8 cellular contexts compared by ENCODE assay signal in genomic region chr12:577994-578742, GRCh38.
A peak's percentile ranks its signal among the peaks of the same experiment; 100 is the strongest.
DNase-seq lines count a peak whose midpoint lies in the region; FAIRE-seq and TF ChIP-seq lines count a peak whose summit lies in the region.
"Not testable (repeated sequence)": the region's sequence is repeated elsewhere in the genome, so short reads cannot be mapped to it uniquely, and the experiment has no call there.

No MANE protein-coding gene starts in this region.

- not testable (repeated sequence) for H3K27ac ChIP-seq in OCI-LY3 (ENCODE audit: low read length); astrocyte (ENCODE audit: low read depth, low read length); keratinocyte (ENCODE audit: control insufficient read depth, insufficient read depth, low read length)
- H3K27ac ChIP-seq in cardiac muscle cell: peak overlapping the region; percentile 66

- H2AFZ ChIP-seq in OCI-LY3 (ENCODE audit: low read depth, low read length): 0 out of 2 replicates have a peak overlapping the region, but pooled peaks have one; percentile 25
- H2AFZ ChIP-seq in astrocyte (ENCODE audit: low read depth, low read length); keratinocyte (ENCODE audit: control insufficient read depth, low read length): not testable (repeated sequence)

- FAIRE-seq in astrocyte (lab: Jason Lieb, UNC): not testable (repeated sequence)
- FAIRE-seq in keratinocyte (lab: Jason Lieb, UNC): peak; percentile 32

- TF ChIP-seq CTCF in CD14-positive monocyte (IDR thresholded peaks at IDR 0.05); OCI-LY3 (IDR thresholded peaks at IDR 0.05; ENCODE audit: low read depth, low read length); astrocyte (IDR thresholded peaks at IDR 0.05; ENCODE audit: insufficient read depth, low read depth, low read length); cardiac muscle cell (IDR thresholded peaks at IDR 0.05; ENCODE audit: low read depth, low read length); keratinocyte (optimal IDR thresholded peaks at IDR 0.05 in 1 of 3, IDR thresholded peaks at IDR 0.05 in 1 of 3, conservative IDR thresholded peaks at IDR 0.05 in 1 of 3; ENCODE audit: extremely low read depth in 1 of 3, insufficient read depth in 2 of 3, low read length in 3 of 3); mesothelial cell of epicardium (IDR thresholded peaks at IDR 0.05; ENCODE audit: unreplicated experiment); progenitor cell of endocrine pancreas (IDR thresholded peaks at IDR 0.05; ENCODE audit: unreplicated experiment); type B pancreatic cell (conservative IDR thresholded peaks at IDR 0.05): not testable (repeated sequence)

- not testable (repeated sequence) for H3K4me3 ChIP-seq in OCI-LY3 (ENCODE audit: low read length); astrocyte (ENCODE audit: insufficient read depth, low read depth, low read length); cardiac muscle cell; keratinocyte (ENCODE audit: control insufficient read depth in 2 of 3, extremely low read depth in 1 of 3, insufficient read depth in 2 of 3, low read depth in 1 of 3, low read length in 3 of 3)

- not testable (repeated sequence) for H3K79me2 ChIP-seq in OCI-LY3 (ENCODE audit: low read length); astrocyte (ENCODE audit: insufficient read depth, low read length); keratinocyte (ENCODE audit: control insufficient read depth, insufficient read depth, low read length)

- not testable (repeated sequence) for H3K36me3 Mint-ChIP-seq in CD14-positive monocyte; astrocyte (ENCODE audit: low read depth, unreplicated experiment); mesothelial cell of epicardium; progenitor cell of endocrine pancreas (ENCODE audit: insufficient read depth); type B pancreatic cell

- not testable (repeated sequence) for H3K9ac ChIP-seq in OCI-LY3 (ENCODE audit: low read length); astrocyte (ENCODE audit: low read length); keratinocyte (ENCODE audit: control insufficient read depth, extremely low read depth, insufficient read depth, low read length)

- not testable (repeated sequence) for H3K27me3 Mint-ChIP-seq in CD14-positive monocyte (ENCODE audit: low read depth in 3 of 3); mesothelial cell of epicardium (ENCODE audit: low read depth); type B pancreatic cell
- H3K27me3 Mint-ChIP-seq in astrocyte (ENCODE audit: low read depth, unreplicated experiment) (peaks cover 11% of the 10 kb centered on the region), progenitor cell of endocrine pancreas (peaks cover 21% of the 10 kb centered on the region)

- H3K27ac Mint-ChIP-seq in CD14-positive monocyte: peak overlapping the region in 6 of 7 donors; percentile 13 to 72 (median 38)
- peak overlapping the region; percentile 80 for H3K27ac Mint-ChIP-seq in astrocyte (ENCODE audit: unreplicated experiment)
- H3K27ac Mint-ChIP-seq in mesothelial cell of epicardium: peak overlapping the region; percentile 91
- H3K27ac Mint-ChIP-seq in progenitor cell of endocrine pancreas: peak overlapping the region; percentile 76
- peak overlapping the region; percentile 29 for H3K27ac Mint-ChIP-seq in type B pancreatic cell

- H3K9me3 ChIP-seq in OCI-LY3 (ENCODE audit: insufficient read depth, low read length); astrocyte (ENCODE audit: insufficient read depth, low read depth, low read length); cardiac muscle cell (ENCODE audit: low read depth); keratinocyte (ENCODE audit: control insufficient read depth, low read depth, low read length): not testable (repeated sequence)

- H3K4me1 Mint-ChIP-seq in CD14-positive monocyte (peaks cover 28% of the 10 kb centered on the region), mesothelial cell of epicardium (peaks cover 22% of the 10 kb centered on the region), progenitor cell of endocrine pancreas (ENCODE audit: low read depth) (peaks cover 20% of the 10 kb centered on the region), type B pancreatic cell (ENCODE audit: unreplicated experiment) (peaks cover 16% of the 10 kb centered on the region)
- H3K4me1 Mint-ChIP-seq in astrocyte (ENCODE audit: low read depth, unreplicated experiment): not testable (repeated sequence)

- H3K4me1 ChIP-seq in OCI-LY3 (ENCODE audit: low read length): peaks cover 24% of the 10 kb centered on the region
- not testable (repeated sequence) for H3K4me1 ChIP-seq in astrocyte (ENCODE audit: insufficient read depth, low read length)
- peaks cover 18% of the 10 kb centered on the region for H3K4me1 ChIP-seq in cardiac muscle cell (ENCODE audit: low read depth)
- H3K4me1 ChIP-seq in keratinocyte (ENCODE audit: control insufficient read depth, extremely low read depth, insufficient read depth, low read length): peaks cover 29% of the 10 kb centered on the region

- not testable (repeated sequence) for H3K9me3 Mint-ChIP-seq in CD14-positive monocyte; astrocyte (ENCODE audit: unreplicated experiment); mesothelial cell of epicardium; progenitor cell of endocrine pancreas (ENCODE audit: low read depth); type B pancreatic cell

- intact Hi-C loops in CD14-positive monocyte (cut with micrococcal nuclease): loop anchor here (2.0 to 10.0 kb wide), 5 partner anchors 44 to 517 kb away; partner anchors contain the start of gene WNK1 (in 2 of the 2)

- DNase-seq in CD14-positive monocyte (ENCODE audit: low spot score); astrocyte (ENCODE audit: low read depth); cardiac muscle cell (ENCODE audit: low read depth in 1 of 2, low spot score in 1 of 2); keratinocyte (ENCODE audit: low read depth, low spot score); mesothelial cell of epicardium (ENCODE audit: low spot score in 2 of 2, unreplicated experiment in 2 of 2); progenitor cell of endocrine pancreas (ENCODE audit: low spot score, unreplicated experiment); type B pancreatic cell (ENCODE audit: extremely low spot score, unreplicated experiment): not testable (repeated sequence)

- H3K9me1 ChIP-seq in keratinocyte (ENCODE audit: control insufficient read depth, extremely low read depth, insufficient read depth, low read length): not testable (repeated sequence)

- not testable (repeated sequence) for H4K20me1 ChIP-seq in OCI-LY3 (ENCODE audit: insufficient read depth, low read length); astrocyte (ENCODE audit: insufficient read depth, low read length); keratinocyte (ENCODE audit: control insufficient read depth, extremely low read depth, insufficient read depth, low read length)

- not testable (repeated sequence) for H3K36me3 ChIP-seq in OCI-LY3 (replicated peaks; ENCODE audit: low read depth, low read length); astrocyte (ENCODE audit: insufficient read depth, low read length); cardiac muscle cell; keratinocyte (ENCODE audit: control insufficient read depth in 2 of 2, extremely low read depth in 1 of 2, insufficient read depth in 2 of 2, low read length in 2 of 2)

- H3K27me3 ChIP-seq in OCI-LY3 (ENCODE audit: low read depth, low read length); astrocyte (ENCODE audit: insufficient read depth, low read length); cardiac muscle cell; keratinocyte (ENCODE audit: control insufficient read depth, extremely low read depth, insufficient read depth, low read length): not testable (repeated sequence)

- peak overlapping the region; percentile 26 for H3K4me2 ChIP-seq in OCI-LY3 (ENCODE audit: low read length)
- H3K4me2 ChIP-seq in astrocyte (ENCODE audit: low read length); keratinocyte (ENCODE audit: control insufficient read depth, extremely low read depth, insufficient read depth, low read depth, low read length): not testable (repeated sequence)

- dilution Hi-C loops in keratinocyte (cut with MboI; ENCODE audit: extremely low pct_ligation_motif_present, low sequenced_read_pairs): not testable (repeated sequence)

- H3K4me3 Mint-ChIP-seq in CD14-positive monocyte: peak overlapping the region in 1 of 2 donors; percentile 24
- H3K4me3 Mint-ChIP-seq in astrocyte (ENCODE audit: unreplicated experiment); mesothelial cell of epicardium; progenitor cell of endocrine pancreas (ENCODE audit: low read depth); type B pancreatic cell: not testable (repeated sequence)

Comparison
In these comparisons a context has a peak if more than half of its experiments do, and no peak if none do; other contexts are left out.
1. H3K27ac Mint-ChIP-seq: peak in every context shown above with its lines; median percentile 91 in mesothelial cell of epicardium; 80 in astrocyte; 76 in progenitor cell of endocrine pancreas; 38 in CD14-positive monocyte; 29 in type B pancreatic cell.